29 cellular contexts compared by ENCODE assay signal in genomic region chr10:14618669-14619068, GRCh38.
"Had no signal": no experiment of that assay in that cellular context is flagged by ENCODE, and none has a peak within 500 bp of the region (broad histone marks: within the 10 kb centered on the region; RNA-seq: fewer than 3 reads in every experiment).

No MANE protein-coding gene starts in this region.

- DNase-seq: activated CD4-positive, alpha-beta T cell treated with anti-CD3 and anti-CD28 coated beads for 4 hours; activated CD4-positive, alpha-beta T cell treated with anti-CD3 and anti-CD28 coated beads, Interleukin-2, amount 50 U/mL, for 4 hours; activated CD8-positive, alpha-beta memory T cell treated with anti-CD3 and anti-CD28 coated beads, Interleukin-2, amount 50 U/mL, for 4 hours; activated effector memory CD4-positive, alpha-beta T cell treated with anti-CD3 and anti-CD28 coated beads, Interleukin-2, amount 50 U/mL, for 16 hours; activated naive CD4-positive, alpha-beta T cell treated with anti-CD3 and anti-CD28 coated beads, Interleukin-2, amount 10 ng/mL, durations not matched to agents 7 days and 5 days; activated naive CD8-positive, alpha-beta T cell treated with anti-CD3 and anti-CD28 coated beads, Interleukin-2, amount 10 ng/mL, durations not matched to agents 7 days and 5 days; activated T-cell treated with anti-CD3 and anti-CD28 coated beads, Interleukin-2, amount 50 U/mL, for 1 hour; endodermal cell; foreskin keratinocyte; heart left ventricle; hypothalamus; immature natural killer cell; kidney; mesendoderm; stimulated activated CD4-positive, alpha-beta T cell treated with anti-CD3 and anti-CD28 coated beads, Interleukin-4, amount 100 ng/mL, for 24 hours; trophoblast cell had no signal

- ATAC-seq: sciatic nerve; stimulated activated effector memory CD8-positive, alpha-beta T cell treated with anti-CD3 and anti-CD28 coated beads, Interleukin-12 subunit alpha, Interleukin-12 subunit beta, amount 100 ng/mL, for 72 hours had no signal

- H3K27me3 Mint-ChIP-seq: activated naive CD4-positive, alpha-beta T cell treated with anti-CD3 and anti-CD28 coated beads, Interleukin-2, amount 10 ng/mL, durations not matched to agents 7 days and 5 days; activated naive CD8-positive, alpha-beta T cell treated with anti-CD3 and anti-CD28 coated beads, Interleukin-2, amount 10 ng/mL, durations not matched to agents 7 days and 5 days; stimulated activated naive CD8-positive, alpha-beta T cell treated with anti-CD3 and anti-CD28 coated beads, Interleukin-15, Interleukin-2, amounts not matched to agents 100 ng/mL and 50 ng/mL, for 24 hours had no signal

- H3K4me3 ChIP-seq: ascending aorta, coronary artery, esophagus muscularis mucosa, heart left ventricle, lung, skin epidermis, thoracic aorta, vagina had no signal

- H3K9me3 Mint-ChIP-seq: activated naive CD4-positive, alpha-beta T cell treated with anti-CD3 and anti-CD28 coated beads, Interleukin-2, amount 10 ng/mL, durations not matched to agents 7 days and 5 days; activated naive CD8-positive, alpha-beta T cell treated with anti-CD3 and anti-CD28 coated beads, Interleukin-2, amount 10 ng/mL, durations not matched to agents 7 days and 5 days; activated T-helper 1 cell treated with anti-CD3 and anti-CD28 coated beads, Interleukin-12 subunit alpha, Interleukin-12 subunit beta, Interleukin-2, Interleukin-4 antibody, amounts not matched to agents 30 ng/mL and 10 ng/mL and 1 ng/mL, durations not matched to agents 14 hours and 24 hours and 36 hours; endodermal cell; immature natural killer cell; nephron; stimulated activated effector memory CD8-positive, alpha-beta T cell treated with anti-CD3 and anti-CD28 coated beads, Interleukin-12 subunit alpha, Interleukin-12 subunit beta, amount 100 ng/mL, for 72 hours; stimulated activated naive CD8-positive, alpha-beta T cell treated with anti-CD3 and anti-CD28 coated beads, Interleukin-15, Interleukin-2, amounts not matched to agents 100 ng/mL and 50 ng/mL, for 24 hours had no signal

- H3K27me3 ChIP-seq: ascending aorta, esophagus muscularis mucosa, foreskin keratinocyte, heart left ventricle, vagina had no signal

- H3K4me1 ChIP-seq: ascending aorta had no signal

- H3K4me3 Mint-ChIP-seq: activated naive CD4-positive, alpha-beta T cell treated with anti-CD3 and anti-CD28 coated beads, Interleukin-2, amount 10 ng/mL, durations not matched to agents 7 days and 5 days; activated naive CD8-positive, alpha-beta T cell treated with anti-CD3 and anti-CD28 coated beads, Interleukin-2, amount 10 ng/mL, durations not matched to agents 7 days and 5 days; activated T-helper 1 cell treated with anti-CD3 and anti-CD28 coated beads, Interleukin-12 subunit alpha, Interleukin-12 subunit beta, Interleukin-2, Interleukin-4 antibody, amounts not matched to agents 30 ng/mL and 10 ng/mL and 1 ng/mL, durations not matched to agents 14 hours and 24 hours and 36 hours; brain; endodermal cell; immature natural killer cell; nephron; stimulated activated effector memory CD8-positive, alpha-beta T cell treated with anti-CD3 and anti-CD28 coated beads, Interleukin-12 subunit alpha, Interleukin-12 subunit beta, amount 100 ng/mL, for 72 hours; stimulated activated naive CD8-positive, alpha-beta T cell treated with anti-CD3 and anti-CD28 coated beads, Interleukin-15, Interleukin-2, amounts not matched to agents 100 ng/mL and 50 ng/mL, for 24 hours had no signal

- H3K9me3 ChIP-seq: ascending aorta, esophagus muscularis mucosa, heart left ventricle, thoracic aorta, vagina had no signal

- H3K36me3 Mint-ChIP-seq: activated naive CD4-positive, alpha-beta T cell treated with anti-CD3 and anti-CD28 coated beads, Interleukin-2, amount 10 ng/mL, durations not matched to agents 7 days and 5 days; activated naive CD8-positive, alpha-beta T cell treated with anti-CD3 and anti-CD28 coated beads, Interleukin-2, amount 10 ng/mL, durations not matched to agents 7 days and 5 days; brain; immature natural killer cell; stimulated activated effector memory CD8-positive, alpha-beta T cell treated with anti-CD3 and anti-CD28 coated beads, Interleukin-12 subunit alpha, Interleukin-12 subunit beta, amount 100 ng/mL, for 72 hours had no signal

- H3K36me3 ChIP-seq: ascending aorta, esophagus muscularis mucosa, heart left ventricle, thoracic aorta, vagina had no signal

- H3K27ac Mint-ChIP-seq: activated naive CD4-positive, alpha-beta T cell treated with anti-CD3 and anti-CD28 coated beads, Interleukin-2, amount 10 ng/mL, durations not matched to agents 7 days and 5 days; activated naive CD8-positive, alpha-beta T cell treated with anti-CD3 and anti-CD28 coated beads, Interleukin-2, amount 10 ng/mL, durations not matched to agents 7 days and 5 days; activated T-helper 1 cell treated with anti-CD3 and anti-CD28 coated beads, Interleukin-12 subunit alpha, Interleukin-12 subunit beta, Interleukin-2, Interleukin-4 antibody, amounts not matched to agents 30 ng/mL and 10 ng/mL and 1 ng/mL, durations not matched to agents 14 hours and 24 hours and 36 hours; brain; endodermal cell; immature natural killer cell; stimulated activated effector memory CD8-positive, alpha-beta T cell treated with anti-CD3 and anti-CD28 coated beads, Interleukin-12 subunit alpha, Interleukin-12 subunit beta, amount 100 ng/mL, for 72 hours; stimulated activated naive CD8-positive, alpha-beta T cell treated with anti-CD3 and anti-CD28 coated beads, Interleukin-15, Interleukin-2, amounts not matched to agents 100 ng/mL and 50 ng/mL, for 24 hours had no signal

- H3K27ac ChIP-seq: ascending aorta, coronary artery, esophagus muscularis mucosa, foreskin keratinocyte, skin epidermis, thoracic aorta, vagina had no signal
